Comparison of ENCODE assay signal across 18 cellular contexts in the genomic region with DNA sequence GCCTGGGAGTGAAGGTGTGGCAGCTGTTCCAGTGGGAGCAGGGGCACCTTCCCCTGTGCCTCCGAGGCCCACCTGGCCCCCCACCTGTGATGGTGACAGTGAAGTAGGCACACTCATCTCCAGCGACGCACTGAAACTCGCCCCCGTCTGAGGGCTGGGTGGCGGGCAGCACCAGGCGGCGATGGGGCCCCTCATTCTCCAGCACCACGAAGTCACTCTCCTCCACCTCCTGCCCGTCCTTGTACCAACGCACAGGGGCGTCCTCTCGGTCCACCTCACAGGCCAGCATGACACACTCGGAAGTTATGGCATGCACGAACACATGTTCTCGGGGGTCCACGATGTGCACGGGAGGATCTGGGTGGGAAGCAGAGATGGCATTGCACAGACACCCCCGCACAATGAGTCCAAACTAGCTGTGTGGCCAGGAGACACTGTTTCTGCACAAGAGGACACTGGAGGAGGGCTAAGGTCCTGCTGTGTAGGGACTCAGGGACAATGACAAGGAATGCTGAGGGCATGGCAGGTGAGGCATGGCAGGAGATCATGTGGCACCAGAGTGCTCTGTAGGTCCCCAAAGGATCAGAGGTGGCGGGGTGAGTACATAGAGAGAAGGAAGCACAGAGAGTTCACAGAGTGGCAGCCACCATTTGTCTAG. TPM values are rescaled to one million over a fixed set of nuclear protein-coding genes. Genes with fewer than 3 reads are reported as not detected.
DNase-seq lines count a peak whose midpoint lies in the region; FAIRE-seq and TF ChIP-seq lines count a peak whose summit lies in the region.
"Had no signal": no experiment of that assay in that cellular context is flagged by ENCODE, and none has a peak within 500 bp of the region (broad histone marks: within the 10 kb centered on the region; RNA-seq: fewer than 3 reads in every experiment).

No MANE protein-coding gene starts in this region.

- H3K14ac ChIP-seq in H9 (ENCODE audit: insufficient read depth, low read length), result no peak overlapping the region

- no peak overlapping the region for H3K9ac ChIP-seq in H9 (ENCODE audit: extremely low read depth, insufficient read length, low read length)
- H3K9ac ChIP-seq: GM23248 had no signal

- H3K9me3 ChIP-seq in H9 (ENCODE audit: control insufficient read depth, low read depth, low read length), result no peaks in the 10 kb centered on the region
- H3K9me3 ChIP-seq: MG63, SJSA1 had no signal

- H3K27ac ChIP-seq in H9 (ENCODE audit: insufficient read length, low read depth, low read length), result no peak overlapping the region
- H3K27ac ChIP-seq: GM23248, PC-9, SJSA1 had no signal

- TF ChIP-seq POLR2A in GM12892 (IDR thresholded peaks at IDR 0.05; ENCODE audit: low read depth, low read length), result no peak

- H2BK20ac ChIP-seq in H9 (ENCODE audit: low read depth, low read length, poor library complexity, severe bottlenecking), result no peak overlapping the region

- H3K4ac ChIP-seq in H9 (ENCODE audit: low read depth, low read length), result no peak overlapping the region

- H2BK15ac ChIP-seq in H9 (ENCODE audit: low read depth, low read length), result no peak overlapping the region

- H3K27me3 ChIP-seq in H9 (ENCODE audit: insufficient read depth, low read length), result no peaks in the 10 kb centered on the region
- H3K27me3 ChIP-seq: MG63, SJSA1 had no signal

- H3K36me3 Mint-ChIP-seq in H9 (ENCODE audit: insufficient read depth in 1 of 3, low read depth in 3 of 3) (peaks cover 46 to 79% (median 60%) of the 10 kb centered on the region in 3 experiments), chondrocyte (ENCODE audit: low read depth) (peaks cover 25% of the 10 kb centered on the region), neural crest cell (ENCODE audit: low read depth) (peaks cover 8% of the 10 kb centered on the region)

- H3K23ac ChIP-seq in H9 (ENCODE audit: insufficient read length, low read depth, low read length), result no peak overlapping the region

- H2BK120ac ChIP-seq in H9 (ENCODE audit: low read depth, low read length, poor library complexity, severe bottlenecking), result no peak overlapping the region

- no peak overlapping the region for H2BK5ac ChIP-seq in H9 (ENCODE audit: insufficient read length, low read length)

- no peak overlapping the region for H2BK12ac ChIP-seq in H9 (ENCODE audit: insufficient read length, low read depth, low read length)

- peaks cover 69 to 71% of the 10 kb centered on the region in 2 experiments for H3K4me1 Mint-ChIP-seq in H9
- H3K4me1 Mint-ChIP-seq in chondrocyte (ENCODE audit: low read depth), result peaks cover 13% of the 10 kb centered on the region
- H3K4me1 Mint-ChIP-seq in neural crest cell, result peaks cover 14% of the 10 kb centered on the region

- H3K4me3 Mint-ChIP-seq in H9 (no peak overlapping the region; a peak in 1 of 5 replicates), chondrocyte (ENCODE audit: unreplicated experiment) (no peak overlapping the region), neural crest cell (peak overlapping the region; percentile 10)

- no peak overlapping the region for H3K56ac ChIP-seq in H9 (ENCODE audit: insufficient read length, low read depth, low read length)

- no peak overlapping the region for H4K5ac ChIP-seq in H9 (ENCODE audit: insufficient read length, low read depth, low read length)

- no peak overlapping the region for H3K18ac ChIP-seq in H9 (ENCODE audit: insufficient read length, low read depth, low read length)

- no peak overlapping the region for H2AK5ac ChIP-seq in H9 (ENCODE audit: insufficient read length, low read length)

- DNase-seq in H9 (no peak), chondrocyte (ENCODE audit: low spot score) (peak; percentile 80), neural crest cell (ENCODE audit: low read depth, low spot score) (no peak), KBM-7 (no peak), iPS-NIHi7 (ENCODE audit: extremely low spot score) (no peak), GM12892 (ENCODE audit: insufficient read length) (no peak)
- DNase-seq: C1 segment of cervical spinal cord, GDM1, GM23248, Karpas-422, MG63, NCI-H1092, NCI-H2081 treated with DMSO at 0.1 percent for 48 hours, NCI-H524, PC-9 had no signal

- WGBS in H9 (ENCODE audit: extremely low coverage, insufficient read length, low lambda C conversion rate), result no CpG with 5 or more reads among the region's 20 CpGs

- no peak overlapping the region for H4K91ac ChIP-seq in H9 (ENCODE audit: insufficient read length, low read depth, low read length)

- H3K9me3 Mint-ChIP-seq in H9, result no peaks in the 10 kb centered on the region; a peak in 2 of 5 replicates
- H3K9me3 Mint-ChIP-seq in chondrocyte (ENCODE audit: low read depth), result no peaks in the 10 kb centered on the region
- no peaks in the 10 kb centered on the region for H3K9me3 Mint-ChIP-seq in neural crest cell

- H3T11ph ChIP-seq in H9 (ENCODE audit: low read length), result no peak overlapping the region

- no peaks in the 10 kb centered on the region for H3K79me2 ChIP-seq in H9 (ENCODE audit: insufficient read depth, low read length)

- in situ Hi-C loops in KBM-7 (cut with MboI; ENCODE audit: low pct_unique_long_range_greater_than_20kb, low sequenced_read_pairs), result no loop called here

- no peaks in the 10 kb centered on the region; the same call in 1 of the 2 replicates for H3K27me3 Mint-ChIP-seq in H9 (ENCODE audit: low read depth)
- no peaks in the 10 kb centered on the region for H3K27me3 Mint-ChIP-seq in chondrocyte (ENCODE audit: low read depth)
- no peaks in the 10 kb centered on the region for H3K27me3 Mint-ChIP-seq in neural crest cell (ENCODE audit: low read depth)

- no peak overlapping the region for H3K4me2 ChIP-seq in H9 (ENCODE audit: insufficient read depth, insufficient read length, low read length)
- H3K4me2 ChIP-seq: PC-9 had no signal

- no peaks in the 10 kb centered on the region for H3K79me1 ChIP-seq in H9 (ENCODE audit: insufficient read depth, low read depth, low read length, poor library complexity, severe bottlenecking)

- no peaks in the 10 kb centered on the region for H3K23me2 ChIP-seq in H9 (ENCODE audit: insufficient read length, low read depth, low read length, poor library complexity, severe bottlenecking)

- no peak overlapping the region for H4K8ac ChIP-seq in H9 (replicated peaks; ENCODE audit: insufficient read length, low read depth, low read length)

- H3K27ac Mint-ChIP-seq in H9 (peak overlapping the region in 2 of 3 experiments; percentile 66 to 75; a peak in 2 of 7 replicates), chondrocyte (ENCODE audit: unreplicated experiment) (no peak overlapping the region), neural crest cell (ENCODE audit: unreplicated experiment) (no peak overlapping the region)

- no peak for TF ChIP-seq CTCF in H9 (conservative IDR thresholded peaks at IDR 0.05)
- TF ChIP-seq CTCF in chondrocyte (IDR thresholded peaks at IDR 0.05), result no peak
- no peak for TF ChIP-seq CTCF in neural crest cell (conservative IDR thresholded peaks at IDR 0.05)

- FAIRE-seq in GM12892 (lab: Jason Lieb, UNC), result no peak
- FAIRE-seq: GM12878 had no signal

- H4K20me1 ChIP-seq in H9 (ENCODE audit: control insufficient read depth, insufficient read depth, insufficient read length), result no peaks in the 10 kb centered on the region

- no peak overlapping the region for H2AFZ ChIP-seq in H9 (ENCODE audit: low read length)
- H2AFZ ChIP-seq: GM23248, PC-9 had no signal

- H3K4me1 ChIP-seq in H9 (ENCODE audit: insufficient read depth, low read length), result peaks cover 26% of the 10 kb centered on the region; the same call in 1 of the 2 replicates
- H3K4me1 ChIP-seq: SJSA1 had no signal

RNA-seq across cellular contexts. Expression of a gene that starts 7.9 kb away (rescaled TPM):
- total RNA-seq in H9 (2021) (139 and 140 TPM in 2 replicates), chondrocyte (103 to 143 TPM (median 111 TPM) in 3 replicates), neural crest cell (122 and 123 TPM in 2 replicates)
- polyA plus RNA-seq in GM12892 (2012; ENCODE audit: missing spikeins), result not detected

RNA-seq across cellular contexts. Expression of a gene that starts 8.7 kb away (rescaled TPM):
- total RNA-seq in H9 (2021), result 0.24 and 0.31 TPM in 2 replicates
- 1.0 to 2.7 TPM (median 1.7 TPM) in 3 replicates for total RNA-seq in chondrocyte
- 0.50 TPM in 1 of 2 replicates, not detected in the other for total RNA-seq in neural crest cell
- not detected for polyA plus RNA-seq in GM12892 (2012; ENCODE audit: missing spikeins)
- total RNA-seq: A673, GM12878 had no signal
- polyA plus RNA-seq: GM12878 had no signal

RNA-seq across cellular contexts. Expression of a gene that starts 19.6 kb away (rescaled TPM):
- total RNA-seq in H9 (2021), result 7.7 and 8.8 TPM in 2 replicates
- 3.6 to 6.1 TPM (median 4.8 TPM) in 3 replicates for total RNA-seq in chondrocyte
- total RNA-seq in neural crest cell, result 15.7 and 16.4 TPM in 2 replicates
- 0.19 TPM for polyA plus RNA-seq in GM12892 (2012; ENCODE audit: missing spikeins)

RNA-seq across cellular contexts. Expression of a gene that starts 19.8 kb away (rescaled TPM):
- total RNA-seq in H9 (2021) (45.1 and 46.5 TPM in 2 replicates), chondrocyte (273 to 276 TPM (median 273 TPM) in 3 replicates), neural crest cell (27.0 and 30.0 TPM in 2 replicates)
- 0.61 TPM for polyA plus RNA-seq in GM12892 (2012; ENCODE audit: missing spikeins)

RNA-seq across cellular contexts. Expression of a gene that starts 34.3 kb away (rescaled TPM):
- 28.1 and 31.1 TPM in 2 replicates for total RNA-seq in H9 (2021)
- total RNA-seq in chondrocyte, result 25.5 to 31.9 TPM (median 28.5 TPM) in 3 replicates
- total RNA-seq in neural crest cell, result 31.4 and 32.9 TPM in 2 replicates
- polyA plus RNA-seq in GM12892 (2012; ENCODE audit: missing spikeins), result 10.4 TPM

Comparison
In these comparisons a context has a peak if more than half of its experiments do, and no peak if none do; other contexts are left out.
1. H3K27ac Mint-ChIP-seq: peak in H9 (2 of 3); none in chondrocyte (single experiment) and neural crest cell (single experiment).